Comparison of ENCODE assay signal across 18 cellular contexts in genomic region chr20:51488331-51488730, GRCh38. TPM values are rescaled to one million over a fixed set of nuclear protein-coding genes. Genes with fewer than 3 reads are reported as not detected.
A peak's percentile ranks its signal among the peaks of the same experiment; 100 is the strongest.
DNase-seq lines count a peak whose midpoint lies in the region; ATAC-seq and TF ChIP-seq lines count a peak whose summit lies in the region.
"Had no signal": no experiment of that assay in that cellular context is flagged by ENCODE, and none has a peak within 500 bp of the region (broad histone marks: within the 10 kb centered on the region; RNA-seq: fewer than 3 reads in every experiment).

No MANE protein-coding gene starts in this region.

- intact Hi-C loops in PC-3 (cut with micrococcal nuclease), result loop anchor here (1.0 to 5.0 kb wide), 3 partner anchors 32 to 101 kb away; no protein-coding TSS in a partner anchor
- intact Hi-C loops in natural killer cell (cut with micrococcal nuclease), result no loop called here
- intact Hi-C loops in sigmoid colon (cut with DNase I), result no loop called here

- peaks cover 73 to 95% (median 91%) of the 10 kb centered on the region in 3 donors for H3K4me1 Mint-ChIP-seq in CD8-positive, alpha-beta memory T cell
- H3K4me1 Mint-ChIP-seq in chondrocyte (ENCODE audit: low read depth) (peaks cover 50% of the 10 kb centered on the region), natural killer cell (peaks cover 92 to 95% of the 10 kb centered on the region in 2 donors)

- peak overlapping the region in 7 of 8 donors; percentile 4 to 87 (median 53) for H3K27ac Mint-ChIP-seq in CD8-positive, alpha-beta memory T cell
- H3K27ac Mint-ChIP-seq in chondrocyte (ENCODE audit: unreplicated experiment) (peak overlapping the region; percentile 98), natural killer cell (peak overlapping the region; percentile 95 to 99)
- H3K27ac Mint-ChIP-seq: activated naive CD8-positive, alpha-beta T cell treated with anti-CD3 and anti-CD28 coated beads, Interleukin-2, amount 10 ng/mL, durations not matched to agents 7 days and 5 days had no signal

- no peaks in the 10 kb centered on the region for H4K20me1 ChIP-seq in PC-3 (ENCODE audit: low read length)

- no peak overlapping the region for H3K4me3 ChIP-seq in CD8-positive, alpha-beta memory T cell (ENCODE audit: low read length)
- H3K4me3 ChIP-seq in PC-3 (ENCODE audit: low read length), result peak overlapping the region; percentile 63; the same call in 1 of the 2 replicates
- H3K4me3 ChIP-seq in sigmoid colon, result no peak overlapping the region
- H3K4me3 ChIP-seq: MG63, SK-N-MC had no signal

- peak overlapping the region; percentile 83 for H3K4me2 ChIP-seq in PC-3 (ENCODE audit: low read length)

- H3K27me3 Mint-ChIP-seq in CD8-positive, alpha-beta memory T cell, result no peaks in the 10 kb centered on the region
- H3K27me3 Mint-ChIP-seq in chondrocyte (ENCODE audit: low read depth) (no peaks in the 10 kb centered on the region), natural killer cell (ENCODE audit: low read depth in 2 of 2) (no peaks in the 10 kb centered on the region)
- H3K27me3 Mint-ChIP-seq: activated naive CD8-positive, alpha-beta T cell treated with anti-CD3 and anti-CD28 coated beads, Interleukin-2, amount 10 ng/mL, durations not matched to agents 7 days and 5 days had no signal

- no peak overlapping the region for H3K4me3 Mint-ChIP-seq in CD8-positive, alpha-beta memory T cell
- H3K4me3 Mint-ChIP-seq in chondrocyte (ENCODE audit: unreplicated experiment), result no peak overlapping the region
- H3K4me3 Mint-ChIP-seq in natural killer cell, result no peak overlapping the region
- H3K4me3 Mint-ChIP-seq: activated naive CD8-positive, alpha-beta T cell treated with anti-CD3 and anti-CD28 coated beads, Interleukin-2, amount 10 ng/mL, durations not matched to agents 7 days and 5 days had no signal

- peaks cover 28% of the 10 kb centered on the region for H3K4me1 ChIP-seq in CD8-positive, alpha-beta memory T cell (ENCODE audit: insufficient read depth, low read length)
- peaks cover 25% of the 10 kb centered on the region for H3K4me1 ChIP-seq in PC-3 (ENCODE audit: insufficient read depth, low read length)
- peaks cover 0 to 17% (median 7%) of the 10 kb centered on the region in 4 donors for H3K4me1 ChIP-seq in sigmoid colon

- no peak for DNase-seq in CD8-positive, alpha-beta memory T cell
- DNase-seq in PC-3, result no peak
- DNase-seq in chondrocyte (ENCODE audit: low spot score), result no peak
- no peak for DNase-seq in natural killer cell
- DNase-seq in sigmoid colon, result no peak
- DNase-seq in activated effector memory CD4-positive, alpha-beta T cell treated with Interleukin-2 at 50 U/mL for 16 hours, result no peak
- DNase-seq: activated CD4-positive, alpha-beta T cell treated with anti-CD3 and anti-CD28 coated beads for 48 hours; activated naive CD8-positive, alpha-beta T cell treated with anti-CD3 and anti-CD28 coated beads, Interleukin-2, amount 10 ng/mL, durations not matched to agents 7 days and 5 days; activated T-cell treated with anti-CD3 and anti-CD28 coated beads for 4 hours; COR-L47; GOT3; hypothalamus; NCI-H1694 had no signal

- H3K27ac ChIP-seq in CD8-positive, alpha-beta memory T cell (ENCODE audit: low read depth, low read length), result no peak overlapping the region
- H3K27ac ChIP-seq in PC-3 (ENCODE audit: low read length) (peak overlapping the region; percentile 92), sigmoid colon (peak overlapping the region in 2 of 4 donors; percentile 34 to 41)
- H3K27ac ChIP-seq: SK-N-MC had no signal

- BruUV-seq in PC-3 (replicated peaks; lab: Mats Ljungman, UMichigan), result no TSS peak

- H3K79me2 ChIP-seq in PC-3 (ENCODE audit: low read length), result no peaks in the 10 kb centered on the region

- ATAC-seq in PC-3, result no peak
- no peak for ATAC-seq in natural killer cell
- no peak for ATAC-seq in GM21367 (IDR thresholded peaks at IDR 0.05; ENCODE audit: unreplicated experiment)
- ATAC-seq in GM21529 (IDR thresholded peaks at IDR 0.05; ENCODE audit: unreplicated experiment), result no peak
- ATAC-seq: HepG2 had no signal

- 92% methylated on average over 5 of the region's 5 CpGs for WGBS in sigmoid colon, 2 donors

- peaks cover 15 to 90% (median 19%) of the 10 kb centered on the region in 3 donors for H3K36me3 Mint-ChIP-seq in CD8-positive, alpha-beta memory T cell
- no peaks in the 10 kb centered on the region for H3K36me3 Mint-ChIP-seq in chondrocyte (ENCODE audit: low read depth)
- H3K36me3 Mint-ChIP-seq in natural killer cell, result no peaks in the 10 kb centered on the region

- no peak for TF ChIP-seq POLR2A in sigmoid colon (IDR thresholded peaks at IDR 0.05)

- CTCF ChIA-PET in CD8-positive, alpha-beta memory T cell (lab: Charles Lee), result no interaction called here
- CTCF ChIA-PET in PC-3 (lab: Charles Lee), result interaction anchor here (0.6 kb wide), 1 partner anchor 43 kb away, joined by 3 read pairs; no protein-coding TSS in a partner anchor

- no peaks in the 10 kb centered on the region for H3K9me2 ChIP-seq in PC-3 (replicated peaks; ENCODE audit: low read length)

- no peaks in the 10 kb centered on the region for H3K9me3 Mint-ChIP-seq in CD8-positive, alpha-beta memory T cell
- no peaks in the 10 kb centered on the region for H3K9me3 Mint-ChIP-seq in chondrocyte (ENCODE audit: low read depth)
- no peaks in the 10 kb centered on the region for H3K9me3 Mint-ChIP-seq in natural killer cell
- H3K9me3 Mint-ChIP-seq: activated naive CD8-positive, alpha-beta T cell treated with anti-CD3 and anti-CD28 coated beads, Interleukin-2, amount 10 ng/mL, durations not matched to agents 7 days and 5 days had no signal

- H3K9me3 ChIP-seq in CD8-positive, alpha-beta memory T cell (ENCODE audit: low read length), result no peaks in the 10 kb centered on the region
- H3K9me3 ChIP-seq in PC-3 (ENCODE audit: low read length) (no peaks in the 10 kb centered on the region), sigmoid colon (no peaks in the 10 kb centered on the region)
- H3K9me3 ChIP-seq: MG63 had no signal

- H2AFZ ChIP-seq in PC-3 (ENCODE audit: low read length), result no peak overlapping the region

- H3K27me3 ChIP-seq in CD8-positive, alpha-beta memory T cell (ENCODE audit: insufficient read depth, low read length, poor library complexity, severe bottlenecking), result no peaks in the 10 kb centered on the region
- H3K27me3 ChIP-seq in PC-3 (ENCODE audit: low read length) (no peaks in the 10 kb centered on the region), sigmoid colon (no peaks in the 10 kb centered on the region)
- H3K27me3 ChIP-seq: MG63 had no signal

- no peak for TF ChIP-seq EP300 in sigmoid colon (IDR thresholded peaks at IDR 0.05)

- POLR2A ChIA-PET in CD8-positive, alpha-beta memory T cell (lab: Charles Lee), result no interaction called here
- POLR2A ChIA-PET in PC-3 (lab: Charles Lee; ENCODE audit: unreplicated experiment), result interaction anchor here (0.6 kb wide), 1 partner anchor 103 kb away, joined by 34 read pairs; no protein-coding TSS in a partner anchor

- H3K36me3 ChIP-seq in CD8-positive, alpha-beta memory T cell (ENCODE audit: insufficient read depth, low read length), result peaks cover 16% of the 10 kb centered on the region
- no peaks in the 10 kb centered on the region for H3K36me3 ChIP-seq in PC-3 (ENCODE audit: low read depth, low read length)
- H3K36me3 ChIP-seq in sigmoid colon, result no peaks in the 10 kb centered on the region
- H3K36me3 ChIP-seq: MG63 had no signal

- H3F3A ChIP-seq in PC-3 (ENCODE audit: low read length, unreplicated experiment), result peaks cover 9% of the 10 kb centered on the region

- TF ChIP-seq CTCF in PC-3 (conservative IDR thresholded peaks at IDR 0.05; ENCODE audit: low read depth, low read length), result no peak
- TF ChIP-seq CTCF in chondrocyte (IDR thresholded peaks at IDR 0.05), result no peak
- no peak for TF ChIP-seq CTCF in natural killer cell (IDR thresholded peaks at IDR 0.05)
- TF ChIP-seq CTCF in sigmoid colon (IDR thresholded peaks at IDR 0.05), result no peak

- peak overlapping the region; percentile 73 for H3K9ac ChIP-seq in PC-3 (ENCODE audit: low read length)

RNA-seq across cellular contexts. Expression of gene NFATC2, which starts 54.2 kb away (rescaled TPM):
- 10 to 100 TPM; 63.0 to 64.4 TPM for total RNA-seq in CD8-positive, alpha-beta memory T cell
- 52.1 TPM for polyA plus RNA-seq in CD8-positive, alpha-beta memory T cell
- total RNA-seq in PC-3 (2014; rRNA removed) (12.4 and 12.9 TPM in 2 replicates), chondrocyte (2.0 to 2.6 TPM (median 2.2 TPM) in 3 replicates), natural killer cell (100 to 1,000 TPM; 141 to 195 (median 160) TPM), sigmoid colon (10 to 100 TPM in 1 of 4 donors, 1 to 10 TPM in 3; 3.5 to 16.9 (median 5.8) TPM)
- polyA plus RNA-seq in sigmoid colon, result 1 to 10 TPM; 1.4 to 5.4 (median 1.8) TPM
